Comparison of ENCODE assay signal across 8 cellular contexts in the genomic region with DNA sequence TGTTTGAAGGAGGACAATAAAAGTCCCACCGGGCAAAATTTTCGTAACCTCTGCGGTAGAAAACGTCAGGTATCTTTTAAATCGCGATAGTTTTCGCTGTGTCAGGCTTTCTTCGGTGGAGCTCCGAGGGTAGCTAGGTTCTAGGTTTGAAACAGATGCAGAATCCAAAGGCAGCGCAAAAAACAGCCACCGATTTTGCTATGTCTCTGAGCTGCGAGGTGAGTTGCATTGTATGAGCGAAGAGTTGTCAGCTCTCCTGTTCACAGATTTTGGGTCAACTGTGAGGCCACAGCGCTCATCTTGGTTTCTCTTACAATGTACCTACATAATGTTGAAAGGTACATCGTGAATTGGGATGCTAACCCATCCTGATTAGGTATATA. TPM values are rescaled to one million over a fixed set of nuclear protein-coding genes. Genes with fewer than 3 reads are reported as not detected.
DNase-seq lines count a peak whose midpoint lies in the region; ATAC-seq, FAIRE-seq and TF ChIP-seq lines count a peak whose summit lies in the region.

No MANE protein-coding gene starts in this region.

- intact Hi-C loops in HCT116 (cut with micrococcal nuclease) (loop anchor here (1.0 kb wide), 1 partner anchor 39 kb away; no protein-coding TSS in a partner anchor), esophagus muscularis mucosa (cut with DNase I) (loop anchor here (2.0 to 5.0 kb wide), 2 partner anchors 136 to 406 kb away; a partner anchor contains a TSS)

- peaks cover 11% of the 10 kb centered on the region; the same call in 1 of the 3 replicates for H3K4me1 ChIP-seq in A549
- H3K4me1 ChIP-seq in HCT116 (ENCODE audit: control insufficient read depth in 1 of 2, insufficient read depth in 2 of 2, low read length in 2 of 2), result peaks cover 10 to 26% of the 10 kb centered on the region in 2 experiments; a peak in 3 of 4 replicates
- H3K4me1 ChIP-seq in esophagus muscularis mucosa, result peaks cover 16 to 35% (median 30%) of the 10 kb centered on the region in 4 donors

- H3K27me3 Mint-ChIP-seq in WTC11 (ENCODE audit: low read depth) (no peaks in the 10 kb centered on the region), nephron progenitor cell (ENCODE audit: low read depth, poor library complexity) (peaks cover 3% of the 10 kb centered on the region)

- no peak for FAIRE-seq in A549 (lab: Jason Lieb, UNC)

- peak overlapping the region; percentile 100 for H3K27ac Mint-ChIP-seq in WTC11
- H3K27ac Mint-ChIP-seq in nephron progenitor cell, result peak overlapping the region; percentile 99

- H3K36me3 ChIP-seq in HCT116 (ENCODE audit: control insufficient read depth in 1 of 2, insufficient read depth in 2 of 2, low read length in 2 of 2), result no peaks in the 10 kb centered on the region; a peak in 1 of 4 replicates
- H3K36me3 ChIP-seq in esophagus muscularis mucosa, result no peaks in the 10 kb centered on the region

- no peak for TF ChIP-seq POLR2A in A549 (IDR thresholded peaks at IDR 0.05; ENCODE audit: low read length)
- no peak for TF ChIP-seq POLR2A in HCT116 (IDR thresholded peaks at IDR 0.05; ENCODE audit: borderline replicate concordance, extremely low read depth, insufficient read depth, insufficient read length)
- TF ChIP-seq POLR2A in esophagus muscularis mucosa (IDR thresholded peaks at IDR 0.05; ENCODE audit: low read depth), result no peak

- no peaks in the 10 kb centered on the region for H3K9me3 ChIP-seq in A549
- no peaks in the 10 kb centered on the region for H3K9me3 ChIP-seq in HCT116 (ENCODE audit: control insufficient read depth in 1 of 2, insufficient read depth in 1 of 2, low read depth in 1 of 2, low read length in 2 of 2)
- no peaks in the 10 kb centered on the region for H3K9me3 ChIP-seq in esophagus muscularis mucosa

- CTCF ChIA-PET in A549 (lab: Yijun Ruan, JAX) (no interaction called here), HCT116 (lab: Charles Lee) (interaction anchor here (0.8 kb wide), 1 partner anchor 54 kb away, joined by 3 read pairs; no protein-coding TSS in a partner anchor), WTC11 (lab: Charles Lee) (interaction anchor here (2.2 kb wide), 1 partner anchor 8 kb away, joined by 8 read pairs; a partner anchor contains a TSS)

- H3K4me1 Mint-ChIP-seq in WTC11, result peaks cover 17% of the 10 kb centered on the region
- peaks cover 40% of the 10 kb centered on the region for H3K4me1 Mint-ChIP-seq in nephron progenitor cell

- H3K27ac ChIP-seq in A549 (peak overlapping the region; percentile 86 to 90), HCT116 (ENCODE audit: low read depth, low read length) (peak overlapping the region; percentile 74), esophagus muscularis mucosa (replicated peaks in 1 of 4) (peak overlapping the region; percentile 89 to 95 (median 93))

- peak overlapping the region; percentile 72 for H3K4me2 ChIP-seq in A549
- peak overlapping the region; percentile 99 for H3K4me2 ChIP-seq in HCT116 (ENCODE audit: low read length)

- ATAC-seq in A549 (peak in 1 of 2 experiments; percentile 10; a peak in 3 of 6 replicates), HCT116 (no peak), WTC11 (peak; percentile 1; the same call in 1 of the 2 replicates), HG03469 (IDR thresholded peaks at IDR 0.05; ENCODE audit: unreplicated experiment) (no peak), GM21529 (IDR thresholded peaks at IDR 0.05; ENCODE audit: unreplicated experiment) (no peak)

- peak; percentile 2 to 20 for DNase-seq in A549 (ENCODE audit: low read depth in 1 of 2, low spot score in 1 of 2)
- no peak for DNase-seq in HCT116 (ENCODE audit: low read depth, low spot score)
- DNase-seq in WTC11 (ENCODE audit: low spot score), result no peak
- no peak for DNase-seq in esophagus muscularis mucosa (ENCODE audit: extremely low spot score)
- DNase-seq in nephron progenitor cell, result peak; percentile 13
- DNase-seq in HCEC 1CT, result no peak

- no peak for TF ChIP-seq EP300 in A549 (IDR thresholded peaks at IDR 0.05)
- no peak for TF ChIP-seq EP300 in esophagus muscularis mucosa (IDR thresholded peaks at IDR 0.05)

- no peaks in the 10 kb centered on the region for H3K9me2 ChIP-seq in HCT116 (ENCODE audit: insufficient read depth)

- peaks cover 3% of the 10 kb centered on the region; the same call in 1 of the 2 replicates for H3K9me3 Mint-ChIP-seq in WTC11
- H3K9me3 Mint-ChIP-seq in nephron progenitor cell, result no peaks in the 10 kb centered on the region

- H3K9ac ChIP-seq in HCT116 (ENCODE audit: low read length), result peak overlapping the region; percentile 98

- H3K4me3 ChIP-seq in A549 (peak overlapping the region; percentile 67), HCT116 (replicated peaks in 1 of 2; ENCODE audit: low read depth in 1 of 2, low read length in 2 of 2) (peak overlapping the region; percentile 78 to 80), esophagus muscularis mucosa (peak overlapping the region; percentile 57 to 79 (median 74))

- POLR2A ChIA-PET in A549 (lab: Yijun Ruan, JAX), result interaction anchor here (0.6 to 1.8 kb wide), 2 partner anchors 39 to 155 kb away, joined by 3 to 10 read pairs; no protein-coding TSS in a partner anchor
- POLR2A ChIA-PET in HCT116 (lab: Charles Lee), result interaction anchor here (1.2 to 2.2 kb wide), 3 partner anchors 13 to 106 kb away, joined by 4 to 12 read pairs (median 4); no protein-coding TSS in a partner anchor
- POLR2A ChIA-PET in WTC11 (lab: Charles Lee), result interaction anchor here (0.7 to 1.4 kb wide), 4 partner anchors 11 to 406 kb away, joined by 3 to 4 read pairs (median 4); a partner anchor contains a TSS

- H3K4me3 Mint-ChIP-seq in WTC11 (peak overlapping the region; percentile 95), nephron progenitor cell (peak overlapping the region; percentile 99)

- H3K27me3 ChIP-seq in HCT116 (ENCODE audit: insufficient read depth, low read length) (no peaks in the 10 kb centered on the region), esophagus muscularis mucosa (no peaks in the 10 kb centered on the region)

- RAD21 ChIA-PET in HCT116 (lab: Charles Lee; ENCODE audit: low non-redundant PET in 1 of 2, low total read pairs in 2 of 2, uncharacterized antibody in 2 of 2, unreplicated experiment in 2 of 2), result no interaction called here

- H4K20me1 ChIP-seq in HCT116 (ENCODE audit: insufficient read depth), result no peaks in the 10 kb centered on the region

- H2AFZ ChIP-seq in HCT116 (ENCODE audit: low read depth, low read length, poor library complexity, severe bottlenecking), result no peak overlapping the region

- BruUV-seq in HCT116 (replicated peaks; lab: Mats Ljungman, UMichigan), result TSS peak; percentile 83

- no peak for TF ChIP-seq CTCF in A549 (IDR thresholded peaks at IDR 0.05)
- no peak for TF ChIP-seq CTCF in HCT116 (IDR thresholded peaks at IDR 0.05 in 2 of 3, conservative IDR thresholded peaks at IDR 0.05 in 1 of 3; ENCODE audit: borderline replicate concordance in 1 of 3, insufficient read depth in 1 of 3, low read depth in 2 of 3, low read length in 2 of 3)
- no peak for TF ChIP-seq CTCF in WTC11 (IDR thresholded peaks at IDR 0.05)
- TF ChIP-seq CTCF in esophagus muscularis mucosa (IDR thresholded peaks at IDR 0.05), result no peak
- no peak for TF ChIP-seq CTCF in nephron progenitor cell (IDR thresholded peaks at IDR 0.05)

- no peaks in the 10 kb centered on the region for H3K36me3 Mint-ChIP-seq in WTC11
- H3K36me3 Mint-ChIP-seq in nephron progenitor cell (ENCODE audit: low read depth), result no peaks in the 10 kb centered on the region

- 2% methylated on average over 15 of the region's 15 CpGs for WGBS in A549 (ENCODE audit: missing lambda C conversion rate)
- WGBS in esophagus muscularis mucosa, result 2% methylated on average over 15 of the region's 15 CpGs

- TF ChIP-seq RAD21 in A549 (conservative IDR thresholded peaks at IDR 0.05 in 1 of 2, IDR thresholded peaks at IDR 0.05 in 1 of 2), result no peak
- TF ChIP-seq RAD21 in HCT116 (IDR thresholded peaks at IDR 0.05; ENCODE audit: low read depth), result no peak

- peaks cover 55% of the 10 kb centered on the region for H3K79me2 ChIP-seq in HCT116 (ENCODE audit: insufficient read depth, low read length)

TF ChIP-seq in A549, 52 proteins besides CTCF, POLR2A, EP300 and RAD21:
- TF ChIP-seq, protein P1, sequence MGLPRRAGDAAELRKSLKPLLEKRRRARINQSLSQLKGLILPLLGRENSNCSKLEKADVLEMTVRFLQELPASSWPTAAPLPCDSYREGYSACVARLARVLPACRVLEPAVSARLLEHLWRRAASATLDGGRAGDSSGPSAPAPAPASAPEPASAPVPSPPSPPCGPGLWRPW (IDR thresholded peaks at IDR 0.05), result no peak
- peak; percentile 83 for TF ChIP-seq MAFK (IDR thresholded peaks at IDR 0.05; ENCODE audit: partially characterized antibody)

TF ChIP-seq in HCT116, 20 proteins besides CTCF, POLR2A, EP300 and RAD21 (continues in another document):
- TF ChIP-seq, protein P2, sequence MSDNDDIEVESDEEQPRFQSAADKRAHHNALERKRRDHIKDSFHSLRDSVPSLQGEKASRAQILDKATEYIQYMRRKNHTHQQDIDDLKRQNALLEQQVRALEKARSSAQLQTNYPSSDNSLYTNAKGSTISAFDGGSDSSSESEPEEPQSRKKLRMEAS (IDR thresholded peaks at IDR 0.05), result no peak
- TF ChIP-seq SIN3A (IDR thresholded peaks at IDR 0.05; ENCODE audit: low read depth), result no peak

TF ChIP-seq in WTC11, 78 proteins besides CTCF, POLR2A, EP300 and RAD21 (continues in another document):
- TF ChIP-seq ESRRA (CRISPR knock-in tag; IDR thresholded peaks at IDR 0.05; ENCODE audit: borderline replicate concordance), result no peak

RNA-seq across cellular contexts. Expression of a gene that starts 0.5 kb away (rescaled TPM):
- 41.1 and 53.6 TPM in 2 replicates for polyA plus RNA-seq in A549 (2011; rRNA removed)
- polyA plus RNA-seq in A549 (2012; cell fraction: cytosol; rRNA removed), result 3.9 and 5.1 TPM in 2 replicates
- 2.7 and 3.4 TPM in 2 replicates for polyA plus RNA-seq in A549 (2012; cell fraction: nucleus; rRNA removed)
- 18.1 to 20.2 TPM (median 18.8 TPM) in 3 replicates for polyA plus RNA-seq in A549 (2017; fragmentation: RNase III; extraction: RNeasy Plus Mini Kit Qiagen cat#74134 plus additional on column Dnase treatment)
- polyA minus RNA-seq in A549 (2011; rRNA and poly(A)+ RNA removed), result 36.9 and 38.9 TPM in 2 replicates
- 60.4 TPM for total RNA-seq in HCT116 (2021; ENCODE audit: unreplicated experiment)
- 37.7 and 38.0 TPM in 2 replicates for polyA plus RNA-seq in HCT116 (2012)
- total RNA-seq in WTC11 (2021), result 29.1 to 30.3 TPM (median 30.0 TPM) in 3 replicates
- 10 to 100 TPM; 11.2 to 17.7 (median 14.9) TPM for total RNA-seq in esophagus muscularis mucosa

RNA-seq across cellular contexts. Expression of a gene that starts 8.5 kb away (rescaled TPM):
- 4.0 and 5.8 TPM in 2 replicates for polyA plus RNA-seq in A549 (2011; rRNA removed)
- polyA plus RNA-seq in A549 (2012; cell fraction: cytosol; rRNA removed), result 0.69 and 0.73 TPM in 2 replicates
- 1.1 and 1.4 TPM in 2 replicates for polyA plus RNA-seq in A549 (2012; cell fraction: nucleus; rRNA removed)
- 3.2 to 3.6 TPM (median 3.2 TPM) in 3 replicates for polyA plus RNA-seq in A549 (2017; fragmentation: RNase III; extraction: RNeasy Plus Mini Kit Qiagen cat#74134 plus additional on column Dnase treatment)
- 4.7 and 6.4 TPM in 2 replicates for polyA minus RNA-seq in A549 (2011; rRNA and poly(A)+ RNA removed)
- total RNA-seq in HCT116 (2021; ENCODE audit: unreplicated experiment), result 13.3 TPM
- 3.3 and 4.3 TPM in 2 replicates for polyA plus RNA-seq in HCT116 (2012)
- total RNA-seq in WTC11 (2021), result 10.3 to 12.8 TPM (median 12.7 TPM) in 3 replicates
- 10 to 100 TPM; 10.2 to 15.8 (median 12.9) TPM for total RNA-seq in esophagus muscularis mucosa

Comparison
In these comparisons a context has a peak if more than half of its experiments do, and no peak if none do; other contexts are left out.
1. DNase-seq: peak in A549 (2 of 2) and nephron progenitor cell (single experiment); none in HCT116 (single experiment), WTC11 (single experiment), esophagus muscularis mucosa (single experiment) and HCEC 1CT (single experiment).
2. Peak in every context shown above with its lines, with median percentiles within 50 percentile points of each other: H3K27ac ChIP-seq and H3K4me3 ChIP-seq.